Comparison of ENCODE assay signal across 8 cellular contexts in the genomic region with DNA sequence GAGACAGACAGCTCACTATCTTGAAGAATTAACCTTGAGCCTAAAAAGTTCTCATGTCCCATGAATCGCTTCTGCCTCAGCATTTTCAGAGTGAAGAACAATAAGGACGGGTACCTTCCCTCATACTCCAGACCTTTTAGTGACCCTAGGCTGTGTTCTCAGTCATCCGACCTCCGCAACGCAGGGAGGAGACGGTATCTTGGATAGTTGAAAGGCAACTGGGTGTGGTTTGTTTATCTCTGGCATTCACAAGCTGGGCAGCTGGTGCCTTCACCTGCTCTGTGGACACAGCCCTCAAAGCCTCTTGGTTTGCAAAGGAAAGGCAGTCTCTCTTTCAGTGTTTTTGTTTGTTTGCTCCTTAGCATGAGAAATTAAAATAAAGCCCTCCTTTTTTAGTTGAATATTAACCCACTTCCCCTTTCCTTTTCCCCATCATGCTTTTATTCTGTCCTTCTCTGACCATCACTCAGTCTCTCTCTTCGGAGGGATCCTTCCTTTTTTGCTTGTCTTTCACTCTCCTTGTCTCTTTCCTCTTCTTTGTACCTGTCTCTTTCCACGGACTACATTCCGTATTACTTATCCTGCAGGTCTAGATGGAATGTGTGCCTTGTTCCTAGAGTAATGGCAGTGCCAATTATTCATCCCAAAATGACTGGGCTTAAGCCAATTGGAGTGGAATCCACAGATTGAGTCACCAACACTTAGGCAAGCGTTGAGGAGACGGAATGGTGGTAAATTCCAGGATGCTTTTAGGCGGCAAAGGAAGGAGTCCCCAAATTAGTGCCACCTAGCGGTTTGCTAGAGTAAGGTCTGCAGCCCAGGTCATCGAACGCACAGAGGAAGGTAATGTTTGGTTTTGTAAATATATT. TPM values are rescaled to one million over a fixed set of nuclear protein-coding genes. Genes with fewer than 3 reads are reported as not detected.
DNase-seq lines count a peak whose midpoint lies in the region; ATAC-seq and TF ChIP-seq lines count a peak whose summit lies in the region.

No MANE protein-coding gene starts in this region.

- H3K9me3 ChIP-seq in heart right ventricle = no peaks in the 10 kb centered on the region
- H3K9me3 ChIP-seq in tibial nerve = no peaks in the 10 kb centered on the region

- DNase-seq in AG08396 (ENCODE audit: low spot score) = peak; percentile 20
- peak; percentile 73 for DNase-seq in HS-5 (ENCODE audit: low read depth)
- peak; percentile 79 for DNase-seq in SHP77 treated with DMSO at 0.1 percent for 48 hours (lab: John Stamatoyannopoulos, UW)
- DNase-seq in heart right ventricle = no peak
- DNase-seq in tibial nerve (ENCODE audit: low spot score in 2 of 2) = no peak
- DNase-seq in GM19238 (ENCODE audit: insufficient read length, low spot score) = no peak

- no peak overlapping the region for H3K4me3 ChIP-seq in heart right ventricle
- H3K4me3 ChIP-seq in tibial nerve = no peak overlapping the region

- no peaks in the 10 kb centered on the region for H3K36me3 Mint-ChIP-seq in stimulated activated memory B cell treated with anti-CD40 and anti-IgM and Interleukin-4, amounts not matched to agents 10 μg/mL and 1 μg/mL and 100 μg/mL, for 72 hours

- TF ChIP-seq POLR2A in tibial nerve (IDR thresholded peaks at IDR 0.05) = no peak

- no peak overlapping the region for H3K4me3 Mint-ChIP-seq in stimulated activated memory B cell treated with anti-CD40 and anti-IgM and Interleukin-4, amounts not matched to agents 10 μg/mL and 1 μg/mL and 100 μg/mL, for 72 hours

- TF ChIP-seq CTCF in heart right ventricle (IDR thresholded peaks at IDR 0.05) = peak; percentile 29 to 69 (median 64)
- peak in 4 of 5 experiments; percentile 10 to 28 (median 26) for TF ChIP-seq CTCF in tibial nerve (IDR thresholded peaks at IDR 0.05)

- WGBS in heart right ventricle, 2 donors = 54 to 55% methylated on average over 15 of the region's 15 CpGs
- WGBS in tibial nerve, 2 donors = 64 to 66% methylated on average over 15 of the region's 15 CpGs

- H3K36me3 ChIP-seq in heart right ventricle = no peaks in the 10 kb centered on the region
- H3K36me3 ChIP-seq in tibial nerve = no peaks in the 10 kb centered on the region

- H3K27ac ChIP-seq in heart right ventricle (no peak overlapping the region), tibial nerve (no peak overlapping the region)

- no peak overlapping the region for H3K27ac Mint-ChIP-seq in stimulated activated memory B cell treated with anti-CD40 and anti-IgM and Interleukin-4, amounts not matched to agents 10 μg/mL and 1 μg/mL and 100 μg/mL, for 72 hours

- H3K4me1 ChIP-seq in heart right ventricle = peaks cover 0 to 14% (median 0%) of the 10 kb centered on the region in 9 donors
- peaks cover 0 to 11% (median 0%) of the 10 kb centered on the region in 4 donors for H3K4me1 ChIP-seq in tibial nerve

- no peaks in the 10 kb centered on the region for H3K4me1 Mint-ChIP-seq in stimulated activated memory B cell treated with anti-CD40 and anti-IgM and Interleukin-4, amounts not matched to agents 10 μg/mL and 1 μg/mL and 100 μg/mL, for 72 hours

- H3K27me3 Mint-ChIP-seq in stimulated activated memory B cell treated with anti-CD40 and anti-IgM and Interleukin-4, amounts not matched to agents 10 μg/mL and 1 μg/mL and 100 μg/mL, for 72 hours = peaks cover 15% of the 10 kb centered on the region

- TF ChIP-seq EP300 in tibial nerve (IDR thresholded peaks at IDR 0.05) = no peak

- H3K27me3 ChIP-seq in heart right ventricle (no peaks in the 10 kb centered on the region), tibial nerve (no peaks in the 10 kb centered on the region)

- peak in 1 of 8 donors; percentile 63 for ATAC-seq in heart right ventricle
- ATAC-seq in stimulated activated memory B cell treated with anti-CD40 and anti-IgM and Interleukin-4, amounts not matched to agents 10 μg/mL and 1 μg/mL and 100 μg/mL, for 72 hours = no peak
- ATAC-seq in GM21723 (IDR thresholded peaks at IDR 0.05; ENCODE audit: unreplicated experiment) = no peak

- peaks cover 4% of the 10 kb centered on the region for H3K9me3 Mint-ChIP-seq in stimulated activated memory B cell treated with anti-CD40 and anti-IgM and Interleukin-4, amounts not matched to agents 10 μg/mL and 1 μg/mL and 100 μg/mL, for 72 hours

- intact Hi-C loops in heart right ventricle (cut with DNase I) = no loop called here

RNA-seq across cellular contexts. Expression of a gene that starts 45.8 kb away (rescaled TPM):
- under 1 TPM in 5 of 10 donors, not detected in 5; 0.14 to 0.49 (median 0.23) TPM for total RNA-seq in heart right ventricle
- polyA plus RNA-seq in heart right ventricle = under 1 TPM; 0.29 to 0.42 TPM
- 1 to 10 TPM in 2 of 4 donors, under 1 TPM in 1, not detected in 1; 0.42 to 6.6 (median 4.8) TPM for total RNA-seq in tibial nerve

Comparison
In these comparisons a context has a peak if more than half of its experiments do, and no peak if none do; other contexts are left out.
1. DNase-seq: peak in AG08396 (single experiment), HS-5 (single experiment) and SHP77 treated with DMSO at 0.1 percent for 48 hours (single experiment); none in heart right ventricle (0 of 2), tibial nerve (0 of 2) and GM19238 (single experiment).